ENCODE assay signal across 21 cellular contexts in genomic region chr6:163284151-163284550, GRCh38.
DNase-seq lines count a peak whose midpoint lies in the region; ATAC-seq, FAIRE-seq and TF ChIP-seq lines count a peak whose summit lies in the region.
"Had no signal": no experiment of that assay in that cellular context is flagged by ENCODE, and none has a peak within 500 bp of the region (broad histone marks: within the 10 kb centered on the region; RNA-seq: fewer than 3 reads in every experiment).

No MANE protein-coding gene starts in this region.

- FAIRE-seq in HTR-8/SVneo (lab: Jason Lieb, UNC) = peak; percentile 9
- FAIRE-seq: GM12892, GM19239, K562 had no signal

- H3K4me3 Mint-ChIP-seq in neural crest cell = no peak overlapping the region
- H3K4me3 Mint-ChIP-seq: CD14-positive monocyte had no signal

- H3K27ac Mint-ChIP-seq in neural crest cell (ENCODE audit: unreplicated experiment) = peak overlapping the region; percentile 79
- H3K27ac Mint-ChIP-seq: CD14-positive monocyte had no signal

- H3K9me3 Mint-ChIP-seq in neural crest cell = no peaks in the 10 kb centered on the region

- H3K27me3 Mint-ChIP-seq in neural crest cell (ENCODE audit: low read depth) = no peaks in the 10 kb centered on the region

- ATAC-seq in GM21528 (IDR thresholded peaks at IDR 0.05; ENCODE audit: low FRiP score, unreplicated experiment) (no peak), HG03460 (IDR thresholded peaks at IDR 0.05; ENCODE audit: unreplicated experiment) (no peak)
- ATAC-seq: K562, Panc1 had no signal

- DNase-seq in HTR-8/SVneo (ENCODE audit: insufficient read length, low spot score) (no peak), cardiac fibroblast (ENCODE audit: low read depth in 2 of 2) (peak; percentile 31 to 40), iris pigment epithelial cell (ENCODE audit: low read depth) (peak; percentile 33), neural crest cell (ENCODE audit: low read depth, low spot score) (no peak)
- no peak for DNase-seq in activated naive CD4-positive, alpha-beta T cell treated with Interleukin-2 at 50 U/mL for 16 hours
- no peak for DNase-seq in activated CD8-positive, alpha-beta memory T cell treated with anti-CD3 and anti-CD28 coated beads, Interleukin-2, amount 50 U/mL, for 48 hours
- DNase-seq: Caco-2, GDM1, GM23248, MM.1S, NCI-H1105 treated with DMSO at 0.1 percent for 48 hours, NCI-H187, NCI-H774, Right ventricle myocardium superior had no signal

- no peaks in the 10 kb centered on the region for H3K36me3 Mint-ChIP-seq in neural crest cell (ENCODE audit: low read depth)
- H3K36me3 Mint-ChIP-seq: CD14-positive monocyte had no signal

- no peak for TF ChIP-seq CTCF in cardiac fibroblast (IDR thresholded peaks at IDR 0.05; ENCODE audit: low read depth, low read length)
- TF ChIP-seq CTCF in neural crest cell (conservative IDR thresholded peaks at IDR 0.05) = no peak

- H3K4me1 Mint-ChIP-seq in neural crest cell = peaks cover 26% of the 10 kb centered on the region
- H3K4me1 Mint-ChIP-seq: CD14-positive monocyte had no signal

- H3K4me3 ChIP-seq in cardiac fibroblast (replicated peaks in 1 of 2; ENCODE audit: low read depth in 2 of 2, low read length in 2 of 2) = no peak overlapping the region
- H3K4me3 ChIP-seq: GM23248, K562 had no signal

Comparison
In these comparisons a context has a peak if more than half of its experiments do, and no peak if none do; other contexts are left out.
1. DNase-seq: peak in cardiac fibroblast (2 of 2) and iris pigment epithelial cell (single experiment); none in HTR-8/SVneo (single experiment), neural crest cell (single experiment), activated naive CD4-positive, alpha-beta T cell treated with Interleukin-2 at 50 U/mL for 16 hours (single experiment) and activated CD8-positive, alpha-beta memory T cell treated with anti-CD3 and anti-CD28 coated beads, Interleukin-2, amount 50 U/mL, for 48 hours (single experiment).